ENCODE assay signal across 6 cellular contexts in genomic region chr22:19143967-19144400, GRCh38. TPM values are rescaled to one million over a fixed set of nuclear protein-coding genes. Genes with fewer than 3 reads are reported as not detected.
DNase-seq lines count a peak whose midpoint lies in the region; ATAC-seq and TF ChIP-seq lines count a peak whose summit lies in the region.

No MANE protein-coding gene starts in this region.

- H3K27ac ChIP-seq in liver (ENCODE audit: low read depth in 1 of 2, low read length in 2 of 2), result peak overlapping the region; percentile 53 to 66

- 2% methylated on average over 17 of the region's 17 CpGs for WGBS in liver

- peaks cover 2 to 16% (median 11%) of the 10 kb centered on the region in 4 donors for H3K4me1 ChIP-seq in liver (ENCODE audit: control insufficient read depth in 4 of 4, insufficient read depth in 4 of 4, low read length in 3 of 4)

- ATAC-seq in HG02938 (IDR thresholded peaks at IDR 0.05; ENCODE audit: unreplicated experiment) (peak; percentile 5), HG02973 (IDR thresholded peaks at IDR 0.05; ENCODE audit: unreplicated experiment) (no peak), HG03442 (IDR thresholded peaks at IDR 0.05; ENCODE audit: unreplicated experiment) (no peak)

- no peak for TF ChIP-seq CTCF in liver (IDR thresholded peaks at IDR 0.05; ENCODE audit: low read depth, low read length, missing input control)

- peak; percentile 34 for DNase-seq in activated T-cell treated with anti-CD3 and anti-CD28 coated beads for 48 hours (ENCODE audit: low read depth)
- DNase-seq in RPMI8226, result no peak

- peak overlapping the region; percentile 61 to 78 for H3K9ac ChIP-seq in liver (ENCODE audit: low read depth in 1 of 2, low read length in 2 of 2)

- H3K36me3 ChIP-seq in liver (ENCODE audit: control insufficient read depth in 4 of 4, insufficient read depth in 3 of 4, low read depth in 1 of 4, low read length in 3 of 4), result peaks cover 8 to 30% (median 18%) of the 10 kb centered on the region in 4 donors

- no peak for TF ChIP-seq RAD21 in liver (IDR thresholded peaks at IDR 0.05)

- H3K9me3 ChIP-seq in liver (ENCODE audit: control insufficient read depth in 4 of 4, low read length in 3 of 4), result no peaks in the 10 kb centered on the region

- H3K27me3 ChIP-seq in liver (ENCODE audit: control insufficient read depth in 4 of 4, insufficient read depth in 4 of 4, low read length in 3 of 4), result peaks cover 0 to 5% (median 2%) of the 10 kb centered on the region in 4 donors

- peak overlapping the region; percentile 71 to 96 (median 93) for H3K4me3 ChIP-seq in liver (ENCODE audit: low read depth in 1 of 3, low read length in 3 of 3)

TF ChIP-seq in liver, 16 proteins besides CTCF, POLR2A, EP300 and RAD21:
- TF ChIP-seq ZBTB33 (IDR thresholded peaks at IDR 0.05) (no peak), JUND (IDR thresholded peaks at IDR 0.05) (no peak), HNF4A (conservative IDR thresholded peaks at IDR 0.05) (no peak), ATF3 (IDR thresholded peaks at IDR 0.05) (no peak), NR2F2 (IDR thresholded peaks at IDR 0.05) (no peak), RXRA (IDR thresholded peaks at IDR 0.05) (no peak), GABPA (IDR thresholded peaks at IDR 0.05 in 1 of 2, conservative IDR thresholded peaks at IDR 0.05 in 1 of 2) (no peak), EGR1 (IDR thresholded peaks at IDR 0.05; ENCODE audit: low read depth in 2 of 2) (no peak), SP1 (IDR thresholded peaks at IDR 0.05) (no peak), MAX (IDR thresholded peaks at IDR 0.05) (no peak), HNF4G (IDR thresholded peaks at IDR 0.05) (no peak), TAF1 (conservative IDR thresholded peaks at IDR 0.05) (no peak)
TF ChIP-seq in liver: peak in this region for 0.

RNA-seq across cellular contexts. Expression of gene ESS2, which starts 0.5 kb away (rescaled TPM):
- 1 to 10 TPM; 2.2 to 5.6 TPM for total RNA-seq in liver
- polyA plus RNA-seq in liver, result 1 to 10 TPM; 2.8 to 5.7 TPM

RNA-seq across cellular contexts. Expression of gene GSC2, which starts 6.1 kb away (rescaled TPM):
- not detected for total RNA-seq in liver
- polyA plus RNA-seq in liver, result not detected

RNA-seq across cellular contexts. Expression of gene TSSK2, which starts 12.9 kb away (rescaled TPM):
- total RNA-seq in liver, result under 1 TPM in 1 of 2 donors, not detected in 1; 0.08 TPM
- polyA plus RNA-seq in liver, result not detected

RNA-seq across cellular contexts. Expression of gene DGCR2, which starts 21.8 kb away (rescaled TPM):
- 10 to 100 TPM; 21.3 to 30.0 TPM for total RNA-seq in liver
- polyA plus RNA-seq in liver, result 10 to 100 TPM; 11.2 to 20.9 TPM

RNA-seq across cellular contexts. Expression of gene SLC25A1, which starts 34.6 kb away (rescaled TPM):
- total RNA-seq in liver, result 10 to 100 TPM; 59.5 to 76.1 TPM
- polyA plus RNA-seq in liver, result 10 to 100 TPM; 71.6 to 78.3 TPM
